In genomic region chr14:31026076-31026394, GRCh38 we compare ENCODE assay signal across 7 cellular contexts. TPM values are rescaled to one million over a fixed set of nuclear protein-coding genes. Genes with fewer than 3 reads are reported as not detected.
DNase-seq lines count a peak whose midpoint lies in the region; ATAC-seq and TF ChIP-seq lines count a peak whose summit lies in the region.

Gene STRN3 (minus strand): TSS chr14:31026379. CDS start chr14:31026185, 194 bp downstream.

- CTCF ChIA-PET in activated B cell treated with CpG ODN at 0.5 μM for 24 hours (lab: Charles Lee), result interaction anchor here (1.1 to 1.2 kb wide), 3 partner anchors 46 to 182 kb away, joined by 3 to 5 read pairs (median 5); partner anchors contain the start of gene HECTD1

- intact Hi-C loops in activated B cell treated with CpG ODN at 0.5 μM for 24 hours (cut with micrococcal nuclease), result loop anchor here (1.0 to 10.0 kb wide), 10 partner anchors 57 to 1176 kb away; partner anchors contain the start of genes ARHGAP5, COCH, DTD2 and G2E3
- intact Hi-C loops in cardiac septum (cut with DNase I), result loop anchor here (5.0 kb wide), 1 partner anchor 181 kb away; the partner anchor contains the start of gene HECTD1

- no peak for TF ChIP-seq CTCF in activated B cell treated with CpG ODN at 0.5 μM for 24 hours (IDR thresholded peaks at IDR 0.05)

- POLR2A ChIA-PET in activated B cell treated with CpG ODN at 0.5 μM for 24 hours (lab: Charles Lee), result interaction anchor here (0.6 to 2.8 kb wide), 15 partner anchors 8 to 1177 kb away, joined by 3 to 38 read pairs (median 5); partner anchors contain the start of genes DTD2, HEATR5A, HECTD1 and RNU6-8

- H3K9me3 Mint-ChIP-seq in activated B cell treated with CpG ODN at 0.5 μM for 24 hours, result no peaks in the 10 kb centered on the region

- H3K27me3 Mint-ChIP-seq in activated B cell treated with CpG ODN at 0.5 μM for 24 hours, result no peaks in the 10 kb centered on the region

- in situ Hi-C loops in KBM-7 (cut with MboI; ENCODE audit: low pct_unique_long_range_greater_than_20kb, low sequenced_read_pairs), result no loop called here

- peaks cover 39% of the 10 kb centered on the region for H3K4me1 Mint-ChIP-seq in activated B cell treated with CpG ODN at 0.5 μM for 24 hours

- ATAC-seq in HG02938 (IDR thresholded peaks at IDR 0.05; ENCODE audit: unreplicated experiment) (peak; percentile 32), activated B cell treated with CpG ODN at 0.5 μM for 24 hours (ENCODE audit: low read depth) (no peak)

- DNase-seq in activated B cell treated with CpG ODN at 0.5 μM for 24 hours (no peak), cardiac septum (ENCODE audit: low spot score) (peak; percentile 75), renal cortical epithelial cell (ENCODE audit: low read depth) (no peak), Kasumi-1 (lab: John Stamatoyannopoulos, UW) (no peak), KBM-7 (no peak), NCI-H1092 (lab: John Stamatoyannopoulos, UW) (no peak)

- peak within 1 kb of the TSS; percentile 99 for H3K4me3 Mint-ChIP-seq in activated B cell treated with CpG ODN at 0.5 μM for 24 hours

- peak within 1 kb of the TSS; percentile 95 for H3K27ac Mint-ChIP-seq in activated B cell treated with CpG ODN at 0.5 μM for 24 hours

- H3K36me3 Mint-ChIP-seq in activated B cell treated with CpG ODN at 0.5 μM for 24 hours (ENCODE audit: low read depth), result peaks cover 20% of the 10 kb centered on the region

RNA-seq across cellular contexts. Expression of gene STRN3, which starts in this region (rescaled TPM):
- total RNA-seq in activated B cell treated with CpG ODN at 0.5 μM for 24 hours, result 27.2 and 31.0 TPM in 2 replicates
- total RNA-seq in cardiac septum, result 55.0 TPM
- total RNA-seq in renal cortical epithelial cell, result 78.3 and 110 TPM in 2 replicates
